8 cellular contexts compared by ENCODE assay signal in genomic region chr10:51073461-51074237, GRCh38. TPM values are rescaled to one million over a fixed set of nuclear protein-coding genes. Genes with fewer than 3 reads are reported as not detected.
A peak's percentile ranks its signal among the peaks of the same experiment; 100 is the strongest.
DNase-seq lines count a peak whose midpoint lies in the region; ATAC-seq, FAIRE-seq and TF ChIP-seq lines count a peak whose summit lies in the region.

No MANE protein-coding gene starts in this region.

- ATAC-seq in HG03342 (IDR thresholded peaks at IDR 0.05; ENCODE audit: unreplicated experiment) (peak; percentile 24), HG03025 (IDR thresholded peaks at IDR 0.05; ENCODE audit: low FRiP score, unreplicated experiment) (no peak)
- ATAC-seq in stimulated activated effector memory CD8-positive, alpha-beta T cell treated with anti-CD3 and anti-CD28 coated beads, Interleukin-12 subunit alpha, Interleukin-12 subunit beta, amount 100 ng/mL, for 72 hours: peak; percentile 28

- peak overlapping the region; percentile 70 for H3K27ac ChIP-seq in caudate nucleus (ENCODE audit: low read depth, low read length)
- peak overlapping the region; percentile 66 to 73 for H3K27ac ChIP-seq in kidney (ENCODE audit: low read depth in 2 of 2, low read length in 2 of 2)

- H3K27me3 ChIP-seq in BJ (ENCODE audit: control insufficient read depth, insufficient read depth, low read length): no peaks in the 10 kb centered on the region

- no peak for TF ChIP-seq CTCF in BJ (IDR thresholded peaks at IDR 0.05; ENCODE audit: insufficient read depth, low read depth, low read length)
- TF ChIP-seq CTCF in kidney (IDR thresholded peaks at IDR 0.05; ENCODE audit: borderline replicate concordance, extremely low read depth, insufficient read depth): no peak

- no peak for DNase-seq in BJ (ENCODE audit: low read depth)
- DNase-seq in caudate nucleus (lab: John Stamatoyannopoulos, UW): peak in 23 of 61 donors; percentile 6 to 53 (median 29)
- DNase-seq in kidney: peak; percentile 75
- DNase-seq in stimulated activated effector memory CD8-positive, alpha-beta T cell treated with anti-CD3 and anti-CD28 coated beads, Interleukin-12 subunit alpha, Interleukin-12 subunit beta, amount 100 ng/mL, for 72 hours (ENCODE audit: low spot score in 2 of 2): no peak
- no peak for DNase-seq in GOT3 (lab: John Stamatoyannopoulos, UW)
- no peak for DNase-seq in NAMALWA (ENCODE audit: low spot score)

- intact Hi-C loops in kidney (cut with DNase I): no loop called here

- H3K9ac ChIP-seq in kidney (ENCODE audit: low read length in 2 of 2): peak overlapping the region; percentile 66 to 74

- H3K9me3 Mint-ChIP-seq in stimulated activated effector memory CD8-positive, alpha-beta T cell treated with anti-CD3 and anti-CD28 coated beads, Interleukin-12 subunit alpha, Interleukin-12 subunit beta, amount 100 ng/mL, for 72 hours: no peaks in the 10 kb centered on the region

- POLR2A ChIA-PET in BJ (lab: Charles Lee): interaction anchor here (0.7 kb wide), 1 partner anchor 316 kb away, joined by 4 read pairs; no protein-coding TSS in a partner anchor

- H3K36me3 Mint-ChIP-seq in stimulated activated effector memory CD8-positive, alpha-beta T cell treated with anti-CD3 and anti-CD28 coated beads, Interleukin-12 subunit alpha, Interleukin-12 subunit beta, amount 100 ng/mL, for 72 hours: no peaks in the 10 kb centered on the region

- H3K27ac Mint-ChIP-seq in stimulated activated effector memory CD8-positive, alpha-beta T cell treated with anti-CD3 and anti-CD28 coated beads, Interleukin-12 subunit alpha, Interleukin-12 subunit beta, amount 100 ng/mL, for 72 hours: no peak overlapping the region

- H3K4me1 ChIP-seq in kidney (ENCODE audit: control insufficient read depth in 1 of 2, insufficient read depth in 1 of 2, low read depth in 1 of 2, low read length in 2 of 2): peaks cover 3 to 9% of the 10 kb centered on the region in 2 donors

- H3K36me3 ChIP-seq in BJ (ENCODE audit: control insufficient read depth, insufficient read depth, low read length) (no peaks in the 10 kb centered on the region), kidney (ENCODE audit: control insufficient read depth in 1 of 2, insufficient read depth in 2 of 2, low read length in 2 of 2) (no peaks in the 10 kb centered on the region)

- H3K4me3 Mint-ChIP-seq in stimulated activated effector memory CD8-positive, alpha-beta T cell treated with anti-CD3 and anti-CD28 coated beads, Interleukin-12 subunit alpha, Interleukin-12 subunit beta, amount 100 ng/mL, for 72 hours: peak overlapping the region; percentile 64

- H3K4me3 ChIP-seq in BJ (ENCODE audit: low read depth, low read length): peak overlapping the region; percentile 51
- peak overlapping the region; percentile 72 to 86 for H3K4me3 ChIP-seq in kidney (ENCODE audit: low read length in 2 of 2)

- CTCF ChIA-PET in BJ (lab: Yijun Ruan, JAX): interaction anchor here (0.8 to 2.1 kb wide), 7 partner anchors 8 to 888 kb away, joined by 3 to 15 read pairs (median 3); no protein-coding TSS in a partner anchor

- H3K9me3 ChIP-seq in kidney (ENCODE audit: control insufficient read depth in 1 of 2, low read length in 2 of 2): no peaks in the 10 kb centered on the region

- no peak for FAIRE-seq in kidney (lab: Jason Lieb, UNC)

- peaks cover 13% of the 10 kb centered on the region for H3K4me1 Mint-ChIP-seq in stimulated activated effector memory CD8-positive, alpha-beta T cell treated with anti-CD3 and anti-CD28 coated beads, Interleukin-12 subunit alpha, Interleukin-12 subunit beta, amount 100 ng/mL, for 72 hours

RNA-seq across cellular contexts. Expression of gene PRKG1, which starts 0.6 kb away (rescaled TPM):
- 9.7 and 11.6 TPM in 2 replicates for polyA plus RNA-seq in BJ (2011; rRNA removed)
- polyA minus RNA-seq in BJ (2011; rRNA and poly(A)+ RNA removed): 35.0 and 35.9 TPM in 2 replicates
- total RNA-seq in kidney: 14.8 TPM
- polyA plus RNA-seq in kidney (ENCODE audit: insufficient read depth, low read depth, low replicate concordance): 3.6 TPM
